ENCODE assay signal across 9 cellular contexts in genomic region chr11:12598330-12599256, GRCh38.
A peak's percentile ranks its signal among the peaks of the same experiment; 100 is the strongest.
DNase-seq lines count a peak whose midpoint lies in the region; ATAC-seq and TF ChIP-seq lines count a peak whose summit lies in the region.
"Had no signal": no experiment of that assay in that cellular context is flagged by ENCODE, and none has a peak within 500 bp of the region (broad histone marks: within the 10 kb centered on the region; RNA-seq: fewer than 3 reads in every experiment).

No MANE protein-coding gene starts in this region.

- no peak overlapping the region for H3K27ac ChIP-seq in stomach

- DNase-seq in A172 (ENCODE audit: low spot score) = peak; percentile 87
- peak; percentile 50 for DNase-seq in ELR (ENCODE audit: low read depth)
- peak; percentile 2 for DNase-seq in T follicular helper cell (ENCODE audit: low read depth)
- DNase-seq in foreskin fibroblast = peak; percentile 37 to 54
- DNase-seq in stomach = no peak
- no peak for DNase-seq in activated gamma-delta T cell treated with Interleukin-2 at 50 U/mL for 16 hours
- DNase-seq: effector CD8-positive, alpha-beta T cell had no signal

- H3K9me3 ChIP-seq in stomach = no peaks in the 10 kb centered on the region

- TF ChIP-seq CTCF in foreskin fibroblast (IDR thresholded peaks at IDR 0.05; ENCODE audit: low read depth, low read length) (no peak), stomach (IDR thresholded peaks at IDR 0.05) (no peak)

- H3K4me1 ChIP-seq in stomach = peaks cover 0 to 12% (median 0%) of the 10 kb centered on the region in 4 donors

- no peak for TF ChIP-seq EP300 in stomach (IDR thresholded peaks at IDR 0.05)

- WGBS in stomach, 5 donors = 51 to 65% (median 57%) methylated on average over 7 of the region's 7 CpGs

- H3K4me3 ChIP-seq in foreskin fibroblast (ENCODE audit: low read depth in 1 of 2, low read length in 2 of 2) (no peak overlapping the region), stomach (no peak overlapping the region)

- no peaks in the 10 kb centered on the region for H3K36me3 ChIP-seq in stomach

- ATAC-seq in GM18907 (IDR thresholded peaks at IDR 0.05; ENCODE audit: unreplicated experiment) = no peak
- ATAC-seq in GM19395 (IDR thresholded peaks at IDR 0.05; ENCODE audit: unreplicated experiment) = no peak

- H3K27me3 ChIP-seq in stomach = no peaks in the 10 kb centered on the region

- intact Hi-C loops in stomach (cut with DNase I; ENCODE audit: low total_unique reads) = no loop called here

- no peak for TF ChIP-seq POLR2A in stomach (IDR thresholded peaks at IDR 0.05)

Comparison
In these comparisons a context has a peak if more than half of its experiments do, and no peak if none do; other contexts are left out.
1. DNase-seq: peak in A172 (single experiment), ELR (single experiment), T follicular helper cell (single experiment) and foreskin fibroblast (2 of 2); none in stomach (single experiment) and activated gamma-delta T cell treated with Interleukin-2 at 50 U/mL for 16 hours (single experiment).